In genomic region chr12:79451988-79452387, GRCh38 we compare ENCODE assay signal across 8 cellular contexts.
DNase-seq lines count a peak whose midpoint lies in the region; ATAC-seq and TF ChIP-seq lines count a peak whose summit lies in the region.

No MANE protein-coding gene starts in this region.

- peak overlapping the region; percentile 61 for H3K27ac ChIP-seq in GM23248

- no peaks in the 10 kb centered on the region for H3K9me3 ChIP-seq in GM23248 (ENCODE audit: low read depth)

- H3K27me3 ChIP-seq in GM23248 (replicated peaks; ENCODE audit: insufficient read depth) = no peaks in the 10 kb centered on the region

- ATAC-seq in left ventricle myocardium superior (peak; percentile 89), GM21515 (IDR thresholded peaks at IDR 0.05; ENCODE audit: unreplicated experiment) (no peak)

- in situ Hi-C loops in GM23248 (cut with MboI) = no loop called here
- in situ Hi-C loops in astrocyte of the cerebellum (cut with HindIII; ENCODE audit: low sequenced_read_pairs) = no loop called here

- peaks cover 31% of the 10 kb centered on the region; the same call in 1 of the 2 replicates for H3F3A ChIP-seq in GM23248 (ENCODE audit: insufficient read depth)

- peak overlapping the region; percentile 76 for H3K4me2 ChIP-seq in GM23248 (ENCODE audit: unreplicated experiment)

- H3K4me3 ChIP-seq in GM23248 (peak overlapping the region; percentile 59), astrocyte of the cerebellum (ENCODE audit: low read depth, low read length) (no peak overlapping the region), skeletal muscle cell (ENCODE audit: low read depth, low read length) (no peak overlapping the region)

- no peaks in the 10 kb centered on the region for H3K9me2 ChIP-seq in GM23248 (ENCODE audit: insufficient read depth)

- DNase-seq in GM23248 (peak; percentile 96), astrocyte of the cerebellum (ENCODE audit: low read depth) (peak; percentile 92), left ventricle myocardium superior (peak; percentile 50), skeletal muscle cell (ENCODE audit: low read depth) (peak; percentile 86), HuH-7 (ENCODE audit: low spot score) (no peak), NCI-H1092 treated with DMSO at 0.1 percent for 48 hours (lab: John Stamatoyannopoulos, UW) (no peak), cortex of kidney (lab: John Stamatoyannopoulos, UW) (no peak)

- 4 to 6% methylated on average over 6 of the region's 6 CpGs for WGBS in GM23248 (ENCODE audit: low coverage in 1 of 2, low lambda C conversion rate in 2 of 2, missing lambda C conversion rate in 2 of 2), 2 experiments

- intact Hi-C loops in left ventricle myocardium superior (cut with micrococcal nuclease) = no loop called here

- H3K4me1 ChIP-seq in GM23248 (ENCODE audit: insufficient read depth) = peaks cover 35% of the 10 kb centered on the region

- H3K36me3 ChIP-seq in GM23248 (ENCODE audit: low read depth) = no peaks in the 10 kb centered on the region

- H2AFZ ChIP-seq in GM23248 = peak overlapping the region; percentile 57

- no peaks in the 10 kb centered on the region for H3K79me2 ChIP-seq in GM23248 (ENCODE audit: insufficient read depth)

- no peak for TF ChIP-seq CTCF in astrocyte of the cerebellum (IDR thresholded peaks at IDR 0.05; ENCODE audit: low read depth, low read length, missing control alignments)

- H3K9ac ChIP-seq in GM23248 = peak overlapping the region; percentile 50

- H4K20me1 ChIP-seq in GM23248 (ENCODE audit: insufficient read depth) = no peaks in the 10 kb centered on the region

Comparison
In these comparisons a context has a peak if more than half of its experiments do, and no peak if none do; other contexts are left out.
1. DNase-seq: peak in GM23248 (single experiment), astrocyte of the cerebellum (single experiment), left ventricle myocardium superior (single experiment) and skeletal muscle cell (single experiment); none in HuH-7 (single experiment), NCI-H1092 treated with DMSO at 0.1 percent for 48 hours (single experiment) and cortex of kidney (single experiment).